ENCODE assay signal across 26 cellular contexts in the genomic region with DNA sequence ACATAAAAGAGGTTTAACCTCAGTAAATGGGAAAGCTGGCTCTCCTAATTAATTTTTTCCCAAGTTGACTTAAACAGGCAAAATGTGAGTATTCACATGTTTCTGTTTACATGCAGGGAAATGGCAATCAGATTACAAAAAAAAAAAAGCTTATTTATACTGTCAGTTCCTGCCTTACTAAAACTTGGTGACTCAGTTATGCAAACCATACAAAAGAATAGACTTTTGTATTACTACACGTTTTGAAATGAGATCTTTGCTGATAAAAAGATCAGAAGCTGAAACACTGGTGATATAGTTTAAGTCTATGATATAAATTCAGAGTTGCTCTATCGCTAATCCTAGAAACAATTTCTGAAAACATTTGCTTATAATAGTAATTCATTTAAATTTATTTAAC. TPM values are rescaled to one million over a fixed set of nuclear protein-coding genes. Genes with fewer than 3 reads are reported as not detected.
"Had no signal": no experiment of that assay in that cellular context is flagged by ENCODE, and none has a peak within 500 bp of the region (broad histone marks: within the 10 kb centered on the region; RNA-seq: fewer than 3 reads in every experiment).

No MANE protein-coding gene starts in this region.

- DNase-seq: activated B cell treated with CpG ODN at 0.5 μM for 24 hours; activated CD4-positive, alpha-beta memory T cell treated with anti-CD3 and anti-CD28 coated beads for 36 hours; activated CD4-positive, alpha-beta T cell treated with anti-CD3 and anti-CD28 coated beads, Interleukin-2, amount 10 ng/mL, durations not matched to agents 7 days and 5 days; activated gamma-delta T cell; activated naive CD4-positive, alpha-beta T cell treated with anti-CD3 and anti-CD28 coated beads, Interleukin-2, amount 10 ng/mL, durations not matched to agents 7 days and 5 days; activated naive CD8-positive, alpha-beta T cell treated with anti-CD3 and anti-CD28 coated beads for 36 hours; activated T-cell treated with anti-CD3 and anti-CD28 coated beads for 4 hours; activated T-cell treated with anti-CD3 and anti-CD28 coated beads, Interleukin-2, amount 50 U/mL, for 48 hours; brain microvascular endothelial cell; KG1; NCI-H1092; NCI-H1417 treated with DMSO at 0.1 percent for 48 hours; NCI-H1694; NCI-H2029; NCI-H2107; NCI-H345; NCI-H510A; NCI-H526 treated with DMSO at 0.1 percent for 48 hours; NCI-H82; SHP77; T-helper 17 cell; T1000 had no signal

- H3K4me3 ChIP-seq: SJSA1 had no signal

- H3K4me1 ChIP-seq: SJSA1 had no signal

- H3K27ac ChIP-seq: brain microvascular endothelial cell, RWPE1, SJSA1 had no signal

- H3K9me3 ChIP-seq: SJSA1 had no signal

- H3K27me3 ChIP-seq: brain microvascular endothelial cell, SJSA1 had no signal

- H3K36me3 ChIP-seq: brain microvascular endothelial cell, SJSA1 had no signal

RNA-seq across cellular contexts. Expression of a gene that starts 9.4 kb away (rescaled TPM):
- total RNA-seq: activated CD4-positive, alpha-beta memory T cell treated with anti-CD3 and anti-CD28 coated beads for 36 hours; activated CD4-positive, alpha-beta T cell treated with anti-CD3 and anti-CD28 coated beads, Interleukin-2, amount 10 ng/mL, durations not matched to agents 7 days and 5 days; activated CD8-positive, alpha-beta memory T cell treated with anti-CD3 and anti-CD28 coated beads for 36 hours; activated naive CD8-positive, alpha-beta T cell treated with anti-CD3 and anti-CD28 coated beads for 36 hours; activated T-helper 17 cell treated with anti-CD3 and anti-CD28 coated beads, Interleukin-2, amount 50 U/mL, for 72 hours had no signal
